In the genomic region with DNA sequence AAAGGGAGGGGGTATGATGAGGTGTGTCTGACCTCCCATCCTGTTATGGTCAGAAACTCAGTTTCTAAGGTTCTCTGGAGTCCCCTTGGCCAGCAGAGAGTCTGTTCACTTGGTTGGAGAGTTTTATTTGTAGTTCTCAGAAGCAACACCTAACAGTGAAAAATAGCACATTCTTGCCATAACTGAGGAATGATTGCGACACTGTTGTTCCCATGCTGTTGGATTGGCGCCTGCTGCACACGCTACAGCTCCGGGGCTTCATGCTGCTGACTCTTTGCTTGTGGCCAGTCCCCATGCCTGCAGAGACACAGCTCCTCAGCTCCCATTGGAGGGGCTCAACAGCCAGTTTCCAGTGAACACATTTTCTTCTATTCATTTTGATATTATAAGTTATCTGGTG, we compare ENCODE assay signal across 11 cellular contexts. TPM values are rescaled to one million over a fixed set of nuclear protein-coding genes. Genes with fewer than 3 reads are reported as not detected.
DNase-seq lines count a peak whose midpoint lies in the region; ATAC-seq and TF ChIP-seq lines count a peak whose summit lies in the region.
"Had no signal": no experiment of that assay in that cellular context is flagged by ENCODE, and none has a peak within 500 bp of the region (broad histone marks: within the 10 kb centered on the region; RNA-seq: fewer than 3 reads in every experiment).

No MANE protein-coding gene starts in this region.

- H3K9me3 ChIP-seq in hepatocyte (ENCODE audit: low read depth), result no peaks in the 10 kb centered on the region
- no peaks in the 10 kb centered on the region for H3K9me3 ChIP-seq in skeletal muscle satellite cell (replicated peaks; ENCODE audit: low read length)
- H3K9me3 ChIP-seq in SJCRH30 (replicated peaks), result no peaks in the 10 kb centered on the region

- H3K4me3 ChIP-seq in GM23338, result no peak overlapping the region
- no peak overlapping the region for H3K4me3 ChIP-seq in hepatocyte
- H3K4me3 ChIP-seq in skeletal muscle satellite cell (ENCODE audit: low read length), result no peak overlapping the region
- H3K4me3 ChIP-seq in SJCRH30, result no peak overlapping the region

- no peak overlapping the region for H3K4me2 ChIP-seq in GM23338
- no peak overlapping the region for H3K4me2 ChIP-seq in hepatocyte
- peak overlapping the region; percentile 46 for H3K4me2 ChIP-seq in skeletal muscle satellite cell (ENCODE audit: low read length)

- H3K27ac Mint-ChIP-seq in GM23338 (0 out of 2 replicates have a peak overlapping the region, but pooled peaks have one; percentile 27), brain (peak overlapping the region in 4 of 5 experiments; percentile 36 to 56 (median 40)), CD14-positive monocyte (no peak overlapping the region)
- H3K27ac Mint-ChIP-seq in activated T-cell treated with anti-CD3 and anti-CD28 coated beads, Interleukin-2, amount 50 U/mL, for 72 hours, result no peak overlapping the region
- H3K27ac Mint-ChIP-seq: activated B cell treated with CpG ODN at 0.5 μM for 24 hours; activated naive CD8-positive, alpha-beta T cell had no signal

- H3K27ac ChIP-seq in GM23338 (ENCODE audit: low read depth) (no peak overlapping the region), hepatocyte (no peak overlapping the region), SJCRH30 (no peak overlapping the region)

- H3K9me3 Mint-ChIP-seq in GM23338 (peaks cover 3% of the 10 kb centered on the region; the same call in 1 of the 3 replicates), brain (peaks cover 0 to 2% (median 0%) of the 10 kb centered on the region in 5 experiments), CD14-positive monocyte (peaks cover 2 to 16% (median 7%) of the 10 kb centered on the region in 7 donors)
- H3K9me3 Mint-ChIP-seq in activated T-cell treated with anti-CD3 and anti-CD28 coated beads, Interleukin-2, amount 50 U/mL, for 72 hours, result peaks cover 6 to 9% of the 10 kb centered on the region in 2 donors

- H3K4me1 ChIP-seq in GM23338 (ENCODE audit: insufficient read depth), result no peaks in the 10 kb centered on the region
- H3K4me1 ChIP-seq in hepatocyte (ENCODE audit: insufficient read depth), result no peaks in the 10 kb centered on the region
- H3K4me1 ChIP-seq in skeletal muscle satellite cell (ENCODE audit: control insufficient read depth, insufficient read depth, low read length), result peaks cover 8% of the 10 kb centered on the region
- no peaks in the 10 kb centered on the region for H3K4me1 ChIP-seq in SJCRH30

- H3K27me3 ChIP-seq in GM23338 (ENCODE audit: insufficient read depth), result no peaks in the 10 kb centered on the region
- no peaks in the 10 kb centered on the region for H3K27me3 ChIP-seq in hepatocyte
- no peaks in the 10 kb centered on the region for H3K27me3 ChIP-seq in skeletal muscle satellite cell (ENCODE audit: control insufficient read depth, insufficient read depth, low read length)
- H3K27me3 ChIP-seq in SJCRH30, result no peaks in the 10 kb centered on the region

- DNase-seq in GM23338 (ENCODE audit: low spot score) (no peak), hepatocyte (ENCODE audit: low spot score) (peak; percentile 44), CD14-positive monocyte (ENCODE audit: low spot score) (no peak), SJCRH30 (no peak)
- no peak for DNase-seq in activated CD4-positive, alpha-beta T cell treated with anti-CD3 and anti-CD28 coated beads for 4 hours
- no peak for DNase-seq in activated T-cell treated with anti-CD3 and anti-CD28 coated beads, Interleukin-2, amount 50 U/mL, for 72 hours
- DNase-seq: activated B cell treated with CpG ODN at 0.5 μM for 24 hours, DMS53 had no signal

- intact Hi-C loops in CD14-positive monocyte (cut with micrococcal nuclease), result no loop called here

- TF ChIP-seq CTCF in GM23338 (conservative IDR thresholded peaks at IDR 0.05; ENCODE audit: low read depth in 2 of 2) (no peak), brain (conservative IDR thresholded peaks at IDR 0.05) (no peak), hepatocyte (IDR thresholded peaks at IDR 0.05; ENCODE audit: poor library complexity) (no peak), CD14-positive monocyte (IDR thresholded peaks at IDR 0.05) (no peak)

- H3K36me3 Mint-ChIP-seq in GM23338 (ENCODE audit: low read depth), result peaks cover 24% of the 10 kb centered on the region
- peaks cover 52% of the 10 kb centered on the region for H3K36me3 Mint-ChIP-seq in brain
- peaks cover 13 to 21% of the 10 kb centered on the region in 2 donors for H3K36me3 Mint-ChIP-seq in activated T-cell treated with anti-CD3 and anti-CD28 coated beads, Interleukin-2, amount 50 U/mL, for 72 hours (ENCODE audit: insufficient read depth in 2 of 2)
- peaks cover 26 to 50% of the 10 kb centered on the region in 2 donors for H3K36me3 Mint-ChIP-seq in CD14-positive monocyte

- no peak overlapping the region for H3K9ac ChIP-seq in skeletal muscle satellite cell (ENCODE audit: low read depth, low read length)

- H3K9me2 ChIP-seq in GM23338 (ENCODE audit: insufficient read depth), result no peaks in the 10 kb centered on the region
- no peaks in the 10 kb centered on the region for H3K9me2 ChIP-seq in hepatocyte (replicated peaks; ENCODE audit: insufficient read depth)

- H3K36me3 ChIP-seq in GM23338 (ENCODE audit: insufficient read depth), result no peaks in the 10 kb centered on the region
- H3K36me3 ChIP-seq in hepatocyte (replicated peaks; ENCODE audit: insufficient read depth, low read depth), result peaks cover 5% of the 10 kb centered on the region
- H3K36me3 ChIP-seq in skeletal muscle satellite cell (ENCODE audit: insufficient read depth, low read length), result peaks cover 9% of the 10 kb centered on the region
- no peaks in the 10 kb centered on the region for H3K36me3 ChIP-seq in SJCRH30

- H3K4me1 Mint-ChIP-seq in GM23338 (no peaks in the 10 kb centered on the region), brain (peaks cover 10% of the 10 kb centered on the region), CD14-positive monocyte (peaks cover 3% of the 10 kb centered on the region)
- H3K4me1 Mint-ChIP-seq in activated T-cell treated with anti-CD3 and anti-CD28 coated beads, Interleukin-2, amount 50 U/mL, for 72 hours (ENCODE audit: low read depth), result no peaks in the 10 kb centered on the region
- H3K4me1 Mint-ChIP-seq: activated B cell treated with CpG ODN at 0.5 μM for 24 hours had no signal

- no peak overlapping the region for H2AFZ ChIP-seq in GM23338
- no peak overlapping the region for H2AFZ ChIP-seq in hepatocyte

- 0 out of 2 replicates have a peak, but pooled peaks cover 6% of the 10 kb centered on the region for H4K20me1 ChIP-seq in GM23338 (replicated peaks; ENCODE audit: insufficient read depth)
- no peaks in the 10 kb centered on the region for H4K20me1 ChIP-seq in hepatocyte (ENCODE audit: insufficient read depth, poor library complexity, severe bottlenecking)

- 74% methylated on average over 4 of the region's 4 CpGs for WGBS in hepatocyte (ENCODE audit: low lambda C conversion rate, missing lambda C conversion rate)

- ATAC-seq in GM23338, result peak; percentile 36; the same call in 2 of the 3 replicates
- no peak for ATAC-seq in activated T-cell treated with anti-CD3 and anti-CD28 coated beads, Interleukin-2, amount 50 U/mL, for 72 hours (replicated peaks in 1 of 2)

- H3F3A ChIP-seq in GM23338 (replicated peaks; ENCODE audit: low read depth), result no peaks in the 10 kb centered on the region

- peaks cover 3% of the 10 kb centered on the region for H3K27me3 Mint-ChIP-seq in GM23338 (ENCODE audit: insufficient read depth, low read depth, poor library complexity)
- no peaks in the 10 kb centered on the region for H3K27me3 Mint-ChIP-seq in brain
- no peaks in the 10 kb centered on the region for H3K27me3 Mint-ChIP-seq in activated T-cell treated with anti-CD3 and anti-CD28 coated beads, Interleukin-2, amount 50 U/mL, for 72 hours (ENCODE audit: low read depth)
- peaks cover 0 to 2% (median 0%) of the 10 kb centered on the region in 3 donors for H3K27me3 Mint-ChIP-seq in CD14-positive monocyte (ENCODE audit: low read depth in 3 of 3)
- H3K27me3 Mint-ChIP-seq: activated B cell treated with CpG ODN at 0.5 μM for 24 hours; activated naive CD8-positive, alpha-beta T cell had no signal

- no peak overlapping the region for H3K4me3 Mint-ChIP-seq in GM23338
- H3K4me3 Mint-ChIP-seq in brain, result no peak overlapping the region
- H3K4me3 Mint-ChIP-seq in activated T-cell treated with anti-CD3 and anti-CD28 coated beads, Interleukin-2, amount 50 U/mL, for 72 hours, result no peak overlapping the region
- no peak overlapping the region for H3K4me3 Mint-ChIP-seq in CD14-positive monocyte
- H3K4me3 Mint-ChIP-seq: activated B cell treated with CpG ODN at 0.5 μM for 24 hours; activated naive CD8-positive, alpha-beta T cell had no signal

- H3K79me2 ChIP-seq in GM23338 (replicated peaks; ENCODE audit: insufficient read depth) (no peaks in the 10 kb centered on the region), hepatocyte (no peaks in the 10 kb centered on the region)

TF ChIP-seq in GM23338, 12 proteins besides CTCF, POLR2A, EP300 and RAD21 (continues in another document):
- TF ChIP-seq POLR2AphosphoS5 (IDR thresholded peaks at IDR 0.05; ENCODE audit: low read depth) (no peak), ZNF114 (CRISPR knock-in tag; IDR thresholded peaks at IDR 0.05) (no peak), EZH2 (IDR thresholded peaks at IDR 0.05; ENCODE audit: low read depth, unreplicated experiment) (no peak)

RNA-seq across cellular contexts. Expression of a gene that starts 42.1 kb away (rescaled TPM):
- total RNA-seq in GM23338 (2014; rRNA removed; shearing (Covaris generic)), result 167 and 173 TPM in 2 replicates
- polyA plus RNA-seq in GM23338 (2016; fragmentation: Nextera tagmentation; extraction: Ambion mirVana) (124 and 136 TPM in 2 replicates), brain (ENCODE audit: insufficient read depth, low read depth, low replicate concordance) (193 TPM), hepatocyte (80.6 and 83.0 TPM in 2 replicates), CD14-positive monocyte (10 to 100 TPM; 41.5 to 50.1 TPM)
- total RNA-seq in hepatocyte, result 57.0 and 72.4 TPM in 2 replicates
- 109 and 115 TPM in 2 replicates for total RNA-seq in skeletal muscle satellite cell (2012; rRNA removed)
- total RNA-seq in activated T-cell treated with anti-CD3 and anti-CD28 coated beads, Interleukin-2, amount 50 U/mL, for 72 hours, result 10 to 100 TPM; 58.8 to 62.6 TPM
- 91.6 and 99.3 TPM in 2 replicates for total RNA-seq in SJCRH30 (2014; rRNA removed; shearing (Covaris generic))

RNA-seq across cellular contexts. Expression of a gene that starts 42.2 kb away (rescaled TPM):
- 8.4 and 8.6 TPM in 2 replicates for total RNA-seq in GM23338 (2014; rRNA removed; shearing (Covaris generic))
- polyA plus RNA-seq in GM23338 (2016; fragmentation: Nextera tagmentation; extraction: Ambion mirVana) (3.1 and 5.2 TPM in 2 replicates), brain (ENCODE audit: insufficient read depth, low read depth, low replicate concordance) (3.9 TPM), hepatocyte (3.3 and 6.8 TPM in 2 replicates), CD14-positive monocyte (1 to 10 TPM; 3.8 to 3.9 TPM)
- total RNA-seq in hepatocyte, result 7.2 and 12.5 TPM in 2 replicates
- 7.1 and 7.2 TPM in 2 replicates for total RNA-seq in skeletal muscle satellite cell (2012; rRNA removed)
- 1 to 10 TPM; 7.8 to 9.4 TPM for total RNA-seq in activated T-cell treated with anti-CD3 and anti-CD28 coated beads, Interleukin-2, amount 50 U/mL, for 72 hours
- 3.3 and 5.5 TPM in 2 replicates for total RNA-seq in SJCRH30 (2014; rRNA removed; shearing (Covaris generic))

Comparison
In these comparisons a context has a peak if more than half of its experiments do, and no peak if none do; other contexts are left out.
1. H3K27ac Mint-ChIP-seq: peak in GM23338 (single experiment) and brain (4 of 5); none in activated T-cell treated with anti-CD3 and anti-CD28 coated beads, Interleukin-2, amount 50 U/mL, for 72 hours (single experiment) and CD14-positive monocyte (0 of 7).